22 cellular contexts compared by ENCODE assay signal in the genomic region with DNA sequence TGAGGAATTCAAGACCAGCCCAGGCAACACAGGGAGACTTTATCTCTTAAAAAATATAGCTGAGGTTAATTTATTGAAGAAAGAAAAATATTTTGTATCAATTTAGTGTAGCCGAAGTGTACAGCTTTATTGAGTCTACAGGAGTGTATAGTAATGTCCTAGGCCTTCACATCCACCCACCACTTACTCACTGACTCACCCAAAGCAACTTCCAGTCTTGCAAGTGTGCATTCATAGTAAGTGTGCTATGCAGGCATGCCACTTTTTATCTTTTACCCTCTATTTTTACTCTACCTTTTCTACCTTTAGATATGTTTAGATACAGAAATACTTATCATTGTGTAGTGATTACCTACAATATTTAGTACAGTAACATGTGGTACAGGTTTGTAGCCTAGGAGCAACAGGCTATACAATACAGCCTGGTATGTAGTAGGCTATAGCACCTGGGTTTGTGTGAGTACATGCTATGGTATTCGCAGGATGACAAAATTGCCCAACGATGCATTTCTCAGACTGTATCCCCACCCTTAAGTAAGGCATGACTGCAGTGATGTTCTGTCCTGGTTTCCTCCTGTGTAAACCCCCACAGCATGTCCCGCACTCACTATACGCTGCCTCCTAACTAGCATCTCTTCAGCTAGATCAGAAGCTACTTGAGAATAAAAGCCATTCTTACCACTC. TPM values are rescaled to one million over a fixed set of nuclear protein-coding genes. Genes with fewer than 3 reads are reported as not detected.
DNase-seq lines count a peak whose midpoint lies in the region; ATAC-seq, FAIRE-seq and TF ChIP-seq lines count a peak whose summit lies in the region.
"Had no signal": no experiment of that assay in that cellular context is flagged by ENCODE, and none has a peak within 500 bp of the region (broad histone marks: within the 10 kb centered on the region; RNA-seq: fewer than 3 reads in every experiment).

No MANE protein-coding gene starts in this region.

- in situ Hi-C loops in brain microvascular endothelial cell (cut with HindIII; ENCODE audit: low pct_ligation_motif_present, low sequenced_read_pairs) = no loop called here

- intact Hi-C loops in naive thymus-derived CD4-positive, alpha-beta T cell (cut with micrococcal nuclease) = no loop called here
- intact Hi-C loops in body of pancreas (cut with DNase I) = no loop called here

- no peaks in the 10 kb centered on the region for H3K9me3 ChIP-seq in naive thymus-derived CD4-positive, alpha-beta T cell (ENCODE audit: control insufficient read depth in 2 of 3, low read length in 3 of 3)
- H3K9me3 ChIP-seq in body of pancreas = no peaks in the 10 kb centered on the region
- H3K9me3 ChIP-seq: mucosa of descending colon, testis had no signal

- peak; percentile 72 for FAIRE-seq in GM12891 (lab: Jason Lieb, UNC)
- FAIRE-seq: D721Med, small intestine had no signal

- no peak overlapping the region for H3K27ac Mint-ChIP-seq in naive thymus-derived CD8-positive, alpha-beta T cell
- no peak overlapping the region for H3K27ac Mint-ChIP-seq in naive thymus-derived CD4-positive, alpha-beta T cell
- H3K27ac Mint-ChIP-seq: activated naive CD8-positive, alpha-beta T cell treated with anti-CD3 and anti-CD28 coated beads for 36 hours had no signal

- H3K4me3 ChIP-seq in brain microvascular endothelial cell (ENCODE audit: low read depth, low read length) (no peak overlapping the region), body of pancreas (no peak overlapping the region)
- H3K4me3 ChIP-seq in naive thymus-derived CD4-positive, alpha-beta T cell (ENCODE audit: low read length) = no peak overlapping the region
- H3K4me3 ChIP-seq: mucosa of descending colon, testis had no signal

- no peaks in the 10 kb centered on the region for H3K9me3 Mint-ChIP-seq in naive thymus-derived CD8-positive, alpha-beta T cell
- no peaks in the 10 kb centered on the region for H3K9me3 Mint-ChIP-seq in naive thymus-derived CD4-positive, alpha-beta T cell
- H3K9me3 Mint-ChIP-seq: activated naive CD8-positive, alpha-beta T cell treated with anti-CD3 and anti-CD28 coated beads for 36 hours had no signal

- H3K36me3 Mint-ChIP-seq in naive thymus-derived CD8-positive, alpha-beta T cell = no peaks in the 10 kb centered on the region
- H3K36me3 Mint-ChIP-seq in naive thymus-derived CD4-positive, alpha-beta T cell = no peaks in the 10 kb centered on the region
- H3K36me3 Mint-ChIP-seq: activated naive CD8-positive, alpha-beta T cell treated with anti-CD3 and anti-CD28 coated beads for 36 hours had no signal

- no peak for ATAC-seq in naive thymus-derived CD8-positive, alpha-beta T cell
- ATAC-seq in naive thymus-derived CD4-positive, alpha-beta T cell = no peak
- no peak for ATAC-seq in body of pancreas
- ATAC-seq: mucosa of descending colon had no signal

- 70 to 88% methylated on average over 5 of the region's 5 CpGs for WGBS in body of pancreas, 2 donors

- POLR2A ChIA-PET in naive thymus-derived CD8-positive, alpha-beta T cell (lab: Charles Lee) = no interaction called here
- POLR2A ChIA-PET in naive thymus-derived CD4-positive, alpha-beta T cell (lab: Charles Lee) = no interaction called here

- peaks cover 0 to 11% (median 7%) of the 10 kb centered on the region in 5 donors for H3K27me3 Mint-ChIP-seq in naive thymus-derived CD8-positive, alpha-beta T cell
- peaks cover 8 to 18% (median 14%) of the 10 kb centered on the region in 5 donors for H3K27me3 Mint-ChIP-seq in naive thymus-derived CD4-positive, alpha-beta T cell

- H3K4me1 Mint-ChIP-seq in naive thymus-derived CD8-positive, alpha-beta T cell = no peaks in the 10 kb centered on the region
- no peaks in the 10 kb centered on the region for H3K4me1 Mint-ChIP-seq in naive thymus-derived CD4-positive, alpha-beta T cell

- H3K27me3 ChIP-seq in brain microvascular endothelial cell (replicated peaks) (no peaks in the 10 kb centered on the region), body of pancreas (no peaks in the 10 kb centered on the region)
- H3K27me3 ChIP-seq in naive thymus-derived CD4-positive, alpha-beta T cell (ENCODE audit: control insufficient read depth in 2 of 2, insufficient read depth in 2 of 2, low read length in 2 of 2) = peaks cover 0 to 4% of the 10 kb centered on the region in 2 donors
- H3K27me3 ChIP-seq: testis had no signal

- TF ChIP-seq CTCF in brain microvascular endothelial cell (IDR thresholded peaks at IDR 0.05; ENCODE audit: low read depth, low read length, missing control alignments) (no peak), body of pancreas (IDR thresholded peaks at IDR 0.05) (no peak)

- H3K36me3 ChIP-seq in brain microvascular endothelial cell (replicated peaks) (no peaks in the 10 kb centered on the region), body of pancreas (replicated peaks in 1 of 2; ENCODE audit: insufficient read depth in 1 of 2, low read depth in 2 of 2) (no peaks in the 10 kb centered on the region)
- H3K36me3 ChIP-seq in naive thymus-derived CD4-positive, alpha-beta T cell (ENCODE audit: control insufficient read depth in 2 of 3, insufficient read depth in 3 of 3, low read length in 3 of 3) = no peaks in the 10 kb centered on the region

- H3K4me1 ChIP-seq in naive thymus-derived CD4-positive, alpha-beta T cell (ENCODE audit: control insufficient read depth in 2 of 2, insufficient read depth in 2 of 2, low read length in 2 of 2) = no peaks in the 10 kb centered on the region
- no peaks in the 10 kb centered on the region for H3K4me1 ChIP-seq in body of pancreas
- H3K4me1 ChIP-seq: testis had no signal

- TF ChIP-seq POLR2A in GM12891 (IDR thresholded peaks at IDR 0.05; ENCODE audit: low read depth, low read length) (no peak), body of pancreas (IDR thresholded peaks at IDR 0.05) (no peak)

- H3K4me3 Mint-ChIP-seq in naive thymus-derived CD8-positive, alpha-beta T cell = no peak overlapping the region
- H3K4me3 Mint-ChIP-seq in naive thymus-derived CD4-positive, alpha-beta T cell = no peak overlapping the region
- H3K4me3 Mint-ChIP-seq: activated naive CD8-positive, alpha-beta T cell treated with anti-CD3 and anti-CD28 coated beads for 36 hours had no signal

- DNase-seq in GM12891 (ENCODE audit: insufficient read length, low spot score) = no peak
- peak; percentile 18 for DNase-seq in M059J (ENCODE audit: low read depth)
- DNase-seq in brain microvascular endothelial cell = peak; percentile 62
- peak; percentile 88 for DNase-seq in non-pigmented ciliary epithelial cell (ENCODE audit: low read depth)
- no peak for DNase-seq in naive thymus-derived CD8-positive, alpha-beta T cell
- no peak for DNase-seq in epidermal melanocyte (ENCODE audit: insufficient read length, low spot score)
- no peak for DNase-seq in naive thymus-derived CD4-positive, alpha-beta T cell
- no peak for DNase-seq in body of pancreas
- DNase-seq: activated CD4-positive, alpha-beta T cell treated with anti-CD3 and anti-CD28 coated beads, Interleukin-2, amount 50 U/mL, for 48 hours; activated naive CD8-positive, alpha-beta T cell treated with anti-CD3 and anti-CD28 coated beads for 36 hours; activated T-cell treated with anti-CD3 and anti-CD28 coated beads, Interleukin-2, amount 50 U/mL, for 48 hours; caudate nucleus; effector CD8-positive, alpha-beta T cell; Kasumi-1; mucosa of descending colon; NCI-H1417 treated with DMSO at 0.1 percent for 48 hours; small intestine; testis had no signal

- CTCF ChIA-PET in naive thymus-derived CD4-positive, alpha-beta T cell (lab: Charles Lee) = interaction anchor here (2.4 kb wide), 1 partner anchor 60 kb away, joined by 5 read pairs; no protein-coding TSS in a partner anchor

- H3K27ac ChIP-seq in brain microvascular endothelial cell (no peak overlapping the region), body of pancreas (no peak overlapping the region)
- no peak overlapping the region for H3K27ac ChIP-seq in naive thymus-derived CD4-positive, alpha-beta T cell (ENCODE audit: low read depth, low read length)
- H3K27ac ChIP-seq: testis had no signal

TF ChIP-seq in GM12891, 5 proteins besides CTCF, POLR2A, EP300 and RAD21:
- TF ChIP-seq SPI1 (IDR thresholded peaks at IDR 0.05; ENCODE audit: low read depth, low read length) (no peak), TAF1 (IDR thresholded peaks at IDR 0.05; ENCODE audit: low read depth, low read length) (no peak)

RNA-seq across cellular contexts. Expression of gene ATP12A, which starts 15.3 kb away (rescaled TPM):
- not detected for polyA plus RNA-seq in GM12891 (2012; ENCODE audit: low read depth, missing spikeins)
- not detected in 2 replicates for total RNA-seq in M059J (2014; rRNA removed; shearing (Covaris generic))
- not detected for total RNA-seq in naive thymus-derived CD8-positive, alpha-beta T cell
- not detected for polyA plus RNA-seq in naive thymus-derived CD8-positive, alpha-beta T cell
- under 1 TPM in 1 of 5 experiments, not detected in 4; 0.39 TPM for total RNA-seq in naive thymus-derived CD4-positive, alpha-beta T cell
- polyA plus RNA-seq in naive thymus-derived CD4-positive, alpha-beta T cell = not detected
- total RNA-seq in body of pancreas = under 1 TPM; under 0.01 to 0.26 TPM
- total RNA-seq: mucosa of descending colon, osteocyte, RPMI7951 had no signal
- polyA plus RNA-seq: BJ, small intestine had no signal

Comparison
In these comparisons a context has a peak if more than half of its experiments do, and no peak if none do; other contexts are left out.
1. DNase-seq: peak in M059J (single experiment), brain microvascular endothelial cell (single experiment) and non-pigmented ciliary epithelial cell (single experiment); none in GM12891 (single experiment), naive thymus-derived CD8-positive, alpha-beta T cell (0 of 10), epidermal melanocyte (single experiment), naive thymus-derived CD4-positive, alpha-beta T cell (0 of 9) and body of pancreas (0 of 4).